Comparison of ENCODE assay signal across 19 cellular contexts in the genomic region with DNA sequence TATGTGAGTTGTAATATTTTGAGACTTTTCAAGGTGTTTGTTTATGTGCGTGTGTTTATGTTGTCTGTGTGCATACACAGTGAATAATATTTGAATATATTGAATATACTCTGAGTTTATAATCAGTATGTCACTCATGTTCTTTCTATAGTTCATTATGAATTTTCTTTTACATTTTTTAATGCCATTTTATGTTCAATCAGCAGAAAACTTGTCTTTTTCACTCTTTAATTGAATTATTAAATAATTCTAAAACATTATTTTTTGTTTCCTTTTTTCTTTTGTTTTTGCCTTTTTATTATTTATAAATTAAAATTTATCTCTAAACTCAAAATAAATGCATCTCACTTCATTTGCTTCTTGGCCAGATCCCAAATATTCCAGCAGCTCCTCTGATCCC.
DNase-seq lines count a peak whose midpoint lies in the region; ATAC-seq, FAIRE-seq and TF ChIP-seq lines count a peak whose summit lies in the region.
"Had no signal": no experiment of that assay in that cellular context is flagged by ENCODE, and none has a peak within 500 bp of the region (broad histone marks: within the 10 kb centered on the region; RNA-seq: fewer than 3 reads in every experiment).

No MANE protein-coding gene starts in this region.

- H3K9me3 ChIP-seq in T-helper 17 cell (ENCODE audit: control insufficient read depth, low read length, poor library complexity, severe bottlenecking), result no peaks in the 10 kb centered on the region
- H3K9me3 ChIP-seq in pancreas, result no peaks in the 10 kb centered on the region
- H3K9me3 ChIP-seq: Caco-2 had no signal

- intact Hi-C loops in pancreas (cut with DNase I), result no loop called here

- 90 to 96% methylated on average over 1 of the region's 1 CpG for WGBS in pancreas, 2 donors

- no peaks in the 10 kb centered on the region for H3K9me3 Mint-ChIP-seq in HFFc6
- H3K9me3 Mint-ChIP-seq: CD4-positive, alpha-beta T cell had no signal

- H3K36me3 ChIP-seq in pancreas, result no peaks in the 10 kb centered on the region

- no peaks in the 10 kb centered on the region for H3K27me3 Mint-ChIP-seq in T-helper 17 cell
- no peaks in the 10 kb centered on the region for H3K27me3 Mint-ChIP-seq in HFFc6 (ENCODE audit: insufficient read depth)
- H3K27me3 Mint-ChIP-seq: CD4-positive, alpha-beta T cell had no signal

- no peak for DNase-seq in T-helper 17 cell
- no peak for DNase-seq in pancreas
- no peak for DNase-seq in HFFc6
- no peak for DNase-seq in stimulated activated naive CD8-positive, alpha-beta T cell treated with anti-CD3 and anti-CD28 coated beads, Interleukin-15, Interleukin-2, amounts not matched to agents 100 U/mL and 50 U/mL, for 24 hours
- DNase-seq in 8988T, result no peak
- DNase-seq: ACHN; Caco-2; CD4-positive, alpha-beta T cell; GF-D8; IMR-90; KBM-7 had no signal

- H3K4me1 Mint-ChIP-seq in T-helper 17 cell (peaks cover 26% of the 10 kb centered on the region), HFFc6 (ENCODE audit: low read depth) (peaks cover 33% of the 10 kb centered on the region)

- H3K4me3 Mint-ChIP-seq in T-helper 17 cell (peak overlapping the region; percentile 25), HFFc6 (no peak overlapping the region)
- H3K4me3 Mint-ChIP-seq: CD4-positive, alpha-beta T cell; GM23338 had no signal

- H3K4me3 ChIP-seq in pancreas, result no peak overlapping the region
- H3K4me3 ChIP-seq: GM23338 had no signal

- H3K36me3 Mint-ChIP-seq in T-helper 17 cell (ENCODE audit: low read depth) (peaks cover 2% of the 10 kb centered on the region), HFFc6 (ENCODE audit: low read depth) (no peaks in the 10 kb centered on the region)

- peaks cover 5 to 10% (median 8%) of the 10 kb centered on the region in 3 donors for H3K4me1 ChIP-seq in pancreas
- H3K4me1 ChIP-seq: Caco-2 had no signal

- H3K27ac ChIP-seq in pancreas, result no peak overlapping the region
- H3K27ac ChIP-seq: 22Rv1, C4-2B, HL-60 had no signal

- H3K27ac Mint-ChIP-seq in T-helper 17 cell (no peak overlapping the region), HFFc6 (no peak overlapping the region)
- H3K27ac Mint-ChIP-seq: CD4-positive, alpha-beta T cell; GM23338 had no signal

- FAIRE-seq in A204.1 (lab: Jason Lieb, UNC), result peak; percentile 80
- peak; percentile 73 for FAIRE-seq in endometrium (lab: Jason Lieb, UNC)
- peak; percentile 47 for FAIRE-seq in pancreas (lab: Jason Lieb, UNC)
- FAIRE-seq: H54, HTR-8/SVneo had no signal

- TF ChIP-seq CTCF in pancreas (IDR thresholded peaks at IDR 0.05), result no peak
- TF ChIP-seq CTCF in HFFc6 (IDR thresholded peaks at IDR 0.05), result no peak

- no peak for ATAC-seq in T-helper 17 cell
- ATAC-seq in pancreas, result no peak
- ATAC-seq in stimulated activated naive CD8-positive, alpha-beta T cell treated with anti-CD3 and anti-CD28 coated beads, Interleukin-15, Interleukin-2, amounts not matched to agents 100 U/mL and 50 U/mL, for 24 hours, result no peak
- ATAC-seq: GM23338 had no signal

- no peaks in the 10 kb centered on the region for H3K27me3 ChIP-seq in pancreas
